In the genomic region with DNA sequence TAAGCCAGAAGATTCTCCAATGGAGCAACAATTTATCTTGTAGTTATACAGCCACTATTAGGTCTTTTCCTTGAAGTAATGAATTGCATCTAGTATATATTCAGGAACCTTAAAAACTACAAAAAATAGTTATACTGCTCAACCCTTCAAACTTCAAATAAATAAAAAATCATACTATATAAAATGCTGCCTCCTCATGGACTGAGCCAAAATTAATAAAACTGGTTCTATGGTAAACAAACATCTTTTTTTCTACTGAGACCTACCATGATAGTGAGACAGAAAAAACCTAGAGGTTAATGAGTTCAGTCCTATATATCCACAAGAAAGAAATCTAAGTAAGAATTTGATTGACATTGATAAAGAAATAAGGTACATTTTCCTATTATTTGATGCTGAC, we compare ENCODE assay signal across 15 cellular contexts.
"Had no signal": no experiment of that assay in that cellular context is flagged by ENCODE, and none has a peak within 500 bp of the region (broad histone marks: within the 10 kb centered on the region; RNA-seq: fewer than 3 reads in every experiment).

No MANE protein-coding gene starts in this region.

- ATAC-seq: natural killer cell treated with Interleukin-12 subunit alpha and Interleukin-12 subunit beta and Interleukin-15 and Interleukin-18, amount 100 ng/mL, for 72 hours; psoas muscle; right lobe of liver; stimulated activated naive CD8-positive, alpha-beta T cell treated with anti-CD3 and anti-CD28 coated beads, Interleukin-15, Interleukin-2, amounts not matched to agents 100 U/mL and 50 U/mL, for 24 hours; upper lobe of right lung had no signal

- H3K36me3 ChIP-seq: esophagus muscularis mucosa, right lobe of liver, upper lobe of right lung had no signal

- H3K4me3 ChIP-seq: esophagus muscularis mucosa, psoas muscle, right lobe of liver, upper lobe of right lung had no signal

- DNase-seq: activated CD4-positive, alpha-beta memory T cell treated with anti-CD3 and anti-CD28 coated beads for 36 hours; activated gamma-delta T cell; activated T-cell treated with anti-CD3 and anti-CD28 coated beads, Interleukin-2, amount 50 U/mL, for 48 hours; nucleus accumbens; psoas muscle; right lobe of liver; stimulated activated CD4-positive, alpha-beta T cell treated with anti-CD3 and anti-CD28 coated beads, Interleukin-12 subunit alpha, Interleukin-12 subunit beta, amount 100 ng/mL, for 4 hours; stimulated activated CD4-positive, alpha-beta T cell treated with anti-CD3 and anti-CD28 coated beads, Interleukin-4, amount 100 ng/mL, for 1 hour; stimulated activated CD8-positive, alpha-beta memory T cell treated with anti-CD3 and anti-CD28 coated beads, Interleukin-4, amount 100 ng/mL, for 48 hours; stimulated activated naive CD8-positive, alpha-beta T cell treated with anti-CD3 and anti-CD28 coated beads, Interleukin-15, Interleukin-2, amounts not matched to agents 100 U/mL and 50 U/mL, for 24 hours; T-helper 9 cell; upper lobe of right lung had no signal

- FAIRE-seq: endometrium had no signal

- H3K9me3 ChIP-seq: esophagus muscularis mucosa, psoas muscle, right lobe of liver, upper lobe of right lung had no signal

- H3K27ac ChIP-seq: esophagus muscularis mucosa, psoas muscle, right lobe of liver, upper lobe of right lung had no signal

- H3K4me1 ChIP-seq: esophagus muscularis mucosa, psoas muscle, right lobe of liver, upper lobe of right lung had no signal

- H3K27me3 ChIP-seq: esophagus muscularis mucosa, right lobe of liver, upper lobe of right lung had no signal
